ENCODE assay signal across 8 cellular contexts in the genomic region with DNA sequence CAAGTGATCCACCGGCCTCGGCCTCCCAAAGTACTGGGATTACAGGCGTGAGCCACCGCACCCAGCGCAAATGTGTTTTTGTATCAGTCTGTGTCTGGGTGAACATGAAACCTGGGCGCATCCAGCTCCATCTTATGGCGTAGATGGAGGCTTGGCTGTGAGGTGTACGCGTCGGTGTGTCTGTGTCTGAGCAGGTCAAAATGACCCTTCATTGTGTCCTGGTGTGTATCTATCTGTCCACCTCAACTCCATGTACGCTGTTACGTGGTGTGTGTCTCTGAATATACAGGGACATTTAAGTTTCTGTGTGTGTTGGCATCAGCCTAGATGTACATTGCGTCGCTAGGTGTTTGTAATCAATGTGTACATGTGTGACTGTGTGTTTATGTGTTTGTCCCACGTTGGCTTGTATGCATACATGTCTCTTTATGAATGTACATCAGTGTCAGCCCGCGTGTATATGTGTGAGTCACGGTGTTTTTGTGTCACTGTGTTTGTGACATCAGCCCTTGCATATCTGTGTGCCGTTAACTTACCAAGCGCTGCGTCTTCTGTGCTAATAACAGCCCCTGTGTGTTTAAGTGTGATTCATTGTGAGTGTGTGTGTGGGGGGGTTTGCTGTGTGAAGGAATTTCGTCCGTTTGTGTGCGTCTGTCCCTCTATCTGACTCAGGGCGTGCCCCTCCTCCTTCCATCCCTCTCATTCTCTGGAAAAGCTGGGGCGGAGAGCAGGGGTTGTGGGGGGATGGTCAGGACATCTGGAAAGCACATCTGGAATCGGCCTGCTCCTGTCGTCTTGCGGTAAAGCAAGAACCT. TPM values are rescaled to one million over a fixed set of nuclear protein-coding genes. Genes with fewer than 3 reads are reported as not detected.
A peak's percentile ranks its signal among the peaks of the same experiment; 100 is the strongest.
DNase-seq lines count a peak whose midpoint lies in the region; ATAC-seq and TF ChIP-seq lines count a peak whose summit lies in the region.

No MANE protein-coding gene starts in this region.

- no peak for TF ChIP-seq EP300 in suprapubic skin (IDR thresholded peaks at IDR 0.05)

- peak overlapping the region; percentile 46 for H3K4me3 ChIP-seq in HUES48 (ENCODE audit: low read depth, low read length)
- H3K4me3 ChIP-seq in suprapubic skin, result peak overlapping the region; percentile 51

- POLR2A ChIA-PET in activated CD8-positive, alpha-beta T cell treated with anti-CD3 and anti-CD28 coated beads for 36 hours (lab: Charles Lee), result interaction anchor here (1.1 to 1.2 kb wide), 3 partner anchors 37 to 79 kb away, joined by 3 to 6 read pairs (median 3); no protein-coding TSS in a partner anchor

- no peak for TF ChIP-seq CTCF in activated CD8-positive, alpha-beta T cell treated with anti-CD3 and anti-CD28 coated beads for 36 hours (IDR thresholded peaks at IDR 0.05)
- TF ChIP-seq CTCF in natural killer cell (IDR thresholded peaks at IDR 0.05) (no peak), suprapubic skin (IDR thresholded peaks at IDR 0.05) (no peak)

- WGBS in suprapubic skin, result 53% methylated on average over 26 of the region's 29 CpGs

- no peaks in the 10 kb centered on the region for H3K9me3 ChIP-seq in HUES48 (ENCODE audit: control insufficient read depth, insufficient read depth, low read length)
- H3K9me3 ChIP-seq in suprapubic skin, result no peaks in the 10 kb centered on the region

- ATAC-seq in activated CD8-positive, alpha-beta T cell treated with anti-CD3 and anti-CD28 coated beads for 36 hours, result peak; percentile 80
- ATAC-seq in esophagus mucosa (peak; percentile 44), natural killer cell (peak in 1 of 3 donors; percentile 49), GM21528 (IDR thresholded peaks at IDR 0.05; ENCODE audit: low FRiP score, unreplicated experiment) (no peak)

- H3K27ac ChIP-seq in HUES48 (ENCODE audit: low read depth, low read length) (peak overlapping the region; percentile 93), suprapubic skin (peak overlapping the region; percentile 83)

- H3K36me3 ChIP-seq in HUES48 (ENCODE audit: control insufficient read depth, insufficient read depth, low read length) (peaks cover 12% of the 10 kb centered on the region), suprapubic skin (peaks cover 13% of the 10 kb centered on the region)

- peaks cover 17% of the 10 kb centered on the region for H3K4me1 ChIP-seq in HUES48 (ENCODE audit: control insufficient read depth, insufficient read depth, low read length)
- peaks cover 56% of the 10 kb centered on the region for H3K4me1 ChIP-seq in suprapubic skin

- H3K27me3 Mint-ChIP-seq in activated CD8-positive, alpha-beta T cell treated with anti-CD3 and anti-CD28 coated beads for 36 hours, result peaks cover 20% of the 10 kb centered on the region
- peaks cover 13 to 32% of the 10 kb centered on the region in 2 donors for H3K27me3 Mint-ChIP-seq in natural killer cell (ENCODE audit: low read depth in 2 of 2)

- H3K27ac Mint-ChIP-seq in activated CD8-positive, alpha-beta T cell treated with anti-CD3 and anti-CD28 coated beads for 36 hours, result peak overlapping the region; percentile 91
- peak overlapping the region in 1 of 2 donors; percentile 57 for H3K27ac Mint-ChIP-seq in natural killer cell

- no peaks in the 10 kb centered on the region for H3K27me3 ChIP-seq in HUES48 (ENCODE audit: control insufficient read depth, insufficient read depth, low read length)
- H3K27me3 ChIP-seq in suprapubic skin, result no peaks in the 10 kb centered on the region

- DNase-seq in activated CD8-positive, alpha-beta T cell treated with anti-CD3 and anti-CD28 coated beads for 36 hours, result peak; percentile 80
- DNase-seq in natural killer cell, result no peak
- DNase-seq in suprapubic skin (ENCODE audit: low spot score in 2 of 2), result peak in 1 of 2 donors; percentile 90
- DNase-seq in HuH-7.5 (ENCODE audit: low spot score), result no peak
- no peak for DNase-seq in OCI-M2 (lab: John Stamatoyannopoulos, UW; ENCODE audit: unreplicated experiment)

- peak overlapping the region; percentile 65 for H3K4me3 Mint-ChIP-seq in activated CD8-positive, alpha-beta T cell treated with anti-CD3 and anti-CD28 coated beads for 36 hours
- peak overlapping the region; percentile 68 for H3K4me3 Mint-ChIP-seq in natural killer cell

- TF ChIP-seq POLR2A in suprapubic skin (IDR thresholded peaks at IDR 0.05), result no peak

- no peaks in the 10 kb centered on the region for H3K9me3 Mint-ChIP-seq in activated CD8-positive, alpha-beta T cell treated with anti-CD3 and anti-CD28 coated beads for 36 hours
- no peaks in the 10 kb centered on the region for H3K9me3 Mint-ChIP-seq in natural killer cell

- H3K9ac ChIP-seq in HUES48 (ENCODE audit: low read depth, low read length), result no peak overlapping the region

- CTCF ChIA-PET in activated CD8-positive, alpha-beta T cell treated with anti-CD3 and anti-CD28 coated beads for 36 hours (lab: Charles Lee), result no interaction called here

- no peaks in the 10 kb centered on the region for H3K36me3 Mint-ChIP-seq in activated CD8-positive, alpha-beta T cell treated with anti-CD3 and anti-CD28 coated beads for 36 hours (ENCODE audit: low read depth)
- no peaks in the 10 kb centered on the region for H3K36me3 Mint-ChIP-seq in natural killer cell

- H3K4me1 Mint-ChIP-seq in activated CD8-positive, alpha-beta T cell treated with anti-CD3 and anti-CD28 coated beads for 36 hours (ENCODE audit: low read depth), result peaks cover 32% of the 10 kb centered on the region
- peaks cover 5 to 6% of the 10 kb centered on the region in 2 donors for H3K4me1 Mint-ChIP-seq in natural killer cell

- intact Hi-C loops in activated CD8-positive, alpha-beta T cell treated with anti-CD3 and anti-CD28 coated beads for 36 hours (cut with micrococcal nuclease), result loop anchor here (5.0 kb wide), 1 partner anchor 37 kb away; a partner anchor contains a TSS
- intact Hi-C loops in natural killer cell (cut with micrococcal nuclease), result no loop called here

RNA-seq across cellular contexts. Expression of a gene that starts 6.4 kb away (rescaled TPM):
- under 1 TPM; 0.36 to 0.50 TPM for total RNA-seq in activated CD8-positive, alpha-beta T cell treated with anti-CD3 and anti-CD28 coated beads for 36 hours
- total RNA-seq in esophagus mucosa, result 4.0 TPM
- under 1 TPM in 2 of 3 donors, not detected in 1; 0.16 to 0.70 TPM for total RNA-seq in natural killer cell
- 10 to 100 TPM; 18.2 to 35.8 (median 28.3) TPM for total RNA-seq in suprapubic skin

RNA-seq across cellular contexts. Expression of a gene that starts 32.4 kb away (rescaled TPM):
- not detected for total RNA-seq in activated CD8-positive, alpha-beta T cell treated with anti-CD3 and anti-CD28 coated beads for 36 hours
- total RNA-seq in esophagus mucosa, result 10.4 TPM
- 1 to 10 TPM in 1 of 3 donors, under 1 TPM in 2; 0.78 to 1.6 (median 0.84) TPM for total RNA-seq in natural killer cell
- total RNA-seq in suprapubic skin, result 1 to 10 TPM; 1.8 to 6.5 (median 2.5) TPM

RNA-seq across cellular contexts. Expression of a gene that starts 38.7 kb away (rescaled TPM):
- total RNA-seq in activated CD8-positive, alpha-beta T cell treated with anti-CD3 and anti-CD28 coated beads for 36 hours, result 100 to 1,000 TPM; 257 to 259 TPM
- total RNA-seq in esophagus mucosa (116 TPM), natural killer cell (100 to 1,000 TPM; 279 to 360 (median 315) TPM), suprapubic skin (100 to 1,000 TPM; 140 to 213 (median 188) TPM)
